8 cellular contexts compared by ENCODE assay signal in genomic region chr22:35540600-35541253, GRCh38. TPM values are rescaled to one million over a fixed set of nuclear protein-coding genes. Genes with fewer than 3 reads are reported as not detected.
A peak's percentile ranks its signal among the peaks of the same experiment; 100 is the strongest.
DNase-seq lines count a peak whose midpoint lies in the region; ATAC-seq, FAIRE-seq and TF ChIP-seq lines count a peak whose summit lies in the region.

Gene RASD2, plus strand, starts transcription at chr22:35540831. Its CDS starts 5,979 bp downstream, at chr22:35546810.

- H3K27ac ChIP-seq in HUES6 (ENCODE audit: low read depth, low read length) (no peak within 1 kb of the TSS), H1 (ENCODE audit: low read depth, low read length) (no peak within 1 kb of the TSS), stomach (peak within 1 kb of the TSS in 3 of 5 donors; percentile 22 to 83 (median 63))

- ATAC-seq in activated CD4-positive, CD25-positive, alpha-beta regulatory T cell treated with anti-CD3 and anti-CD28 coated beads, Interleukin-2, amount 50 U/mL, for 24 hours: peak; percentile 47 to 56
- ATAC-seq in HG02571 (IDR thresholded peaks at IDR 0.05; ENCODE audit: unreplicated experiment): no peak

- H3K18ac ChIP-seq in H1 (ENCODE audit: extremely low read depth, low read length): no peak within 1 kb of the TSS

- H4K20me1 ChIP-seq in H1 (replicated peaks in 1 of 2; ENCODE audit: control insufficient read depth in 1 of 2, insufficient read depth in 2 of 2, low read length in 2 of 2): no peaks in the 10 kb centered on the region

- H3K4me3 ChIP-seq in HUES6 (ENCODE audit: low read depth, low read length): peak within 1 kb of the TSS; percentile 78
- peak within 1 kb of the TSS; percentile 44 to 73 (median 48) for H3K4me3 ChIP-seq in H1 (ENCODE audit: extremely low read depth in 1 of 4, insufficient read depth in 2 of 4, low read depth in 3 of 4, low read length in 4 of 4)
- H3K4me3 ChIP-seq in stomach: peak within 1 kb of the TSS; percentile 59 to 71 (median 62)

- no peak within 1 kb of the TSS for H3K14ac ChIP-seq in H1 (ENCODE audit: insufficient read length)

- peak within 1 kb of the TSS; percentile 26 for H4K5ac ChIP-seq in H1 (ENCODE audit: insufficient read length, low read depth, low read length)

- H3K23ac ChIP-seq in H1 (ENCODE audit: insufficient read length): no peak within 1 kb of the TSS

- H4K91ac ChIP-seq in H1 (replicated peaks; ENCODE audit: insufficient read length, low read length): no peak within 1 kb of the TSS

- 6% methylated on average over 12 of the region's 49 CpGs; no CpG with 5 or more reads in 1 of the 2 experiments for WGBS in H1 (ENCODE audit: extremely low coverage in 1 of 2, insufficient coverage in 1 of 2, insufficient read length in 1 of 2, insufficient replicate concordance in 2 of 2, low coverage in 1 of 2, low lambda C conversion rate in 2 of 2, missing lambda C conversion rate in 1 of 2), 2 experiments
- 0 to 2% (median 1%) methylated on average over 24 to 49 of the region's 49 CpGs for WGBS in stomach, 5 donors

- no peaks in the 10 kb centered on the region for H3K36me3 ChIP-seq in HUES6 (ENCODE audit: control insufficient read depth, insufficient read depth, low read length)
- no peaks in the 10 kb centered on the region for H3K36me3 ChIP-seq in H1 (ENCODE audit: control insufficient read depth in 2 of 4, insufficient read depth in 4 of 4, low read length in 3 of 4)
- H3K36me3 ChIP-seq in stomach: no peaks in the 10 kb centered on the region

- no peaks in the 10 kb centered on the region for H3K79me2 ChIP-seq in H1 (ENCODE audit: control insufficient read depth in 1 of 2, insufficient read depth in 2 of 2, low read length in 2 of 2)

- TF ChIP-seq POLR2A in H1 (IDR thresholded peaks at IDR 0.05; ENCODE audit: control extremely low read depth in 1 of 2, low read depth in 2 of 2, low read length in 2 of 2) (no peak), stomach (IDR thresholded peaks at IDR 0.05) (no peak)

- no peak within 1 kb of the TSS for H2BK120ac ChIP-seq in H1 (replicated peaks; ENCODE audit: low read depth, low read length)

- POLR2A ChIA-PET in H1 (lab: Charles Lee; ENCODE audit: partially characterized antibody): interaction anchor here (0.7 to 2.6 kb wide), 9 partner anchors 12 to 110 kb away, joined by 3 to 9 read pairs (median 3); no protein-coding TSS in a partner anchor

- peak within 1 kb of the TSS; percentile 29; the same call in 1 of the 2 replicates for H2BK15ac ChIP-seq in H1 (ENCODE audit: low read length)

- no peaks in the 10 kb centered on the region for H3K9me3 ChIP-seq in HUES6 (ENCODE audit: control insufficient read depth, insufficient read depth, low read depth, low read length)
- no peaks in the 10 kb centered on the region for H3K9me3 ChIP-seq in H1 (ENCODE audit: insufficient read depth in 2 of 2, low read depth in 1 of 2, low read length in 1 of 2)
- no peaks in the 10 kb centered on the region for H3K9me3 ChIP-seq in stomach

- no peak for FAIRE-seq in H1 (lab: Jason Lieb, UNC)

- no peaks in the 10 kb centered on the region for H3K79me1 ChIP-seq in H1 (ENCODE audit: low read depth, low read length)

- peak within 1 kb of the TSS; percentile 35; the same call in 1 of the 2 replicates for H2AFZ ChIP-seq in H1 (ENCODE audit: low read length)

- H3K4ac ChIP-seq in H1 (replicated peaks; ENCODE audit: insufficient read length, low read depth, low read length): peak within 1 kb of the TSS; percentile 59

- DNase-seq in Daoy (ENCODE audit: low read depth): peak; percentile 71
- DNase-seq in H1 (ENCODE audit: low read depth in 1 of 2, low spot score in 2 of 2): peak in 1 of 2 experiments; percentile 84
- peak; percentile 41 for DNase-seq in myocyte (ENCODE audit: low read depth)
- DNase-seq in stomach: no peak
- no peak for DNase-seq in NCI-H2029 treated with DMSO at 0.1 percent for 48 hours (lab: John Stamatoyannopoulos, UW)

- H3K56ac ChIP-seq in H1 (replicated peaks; ENCODE audit: insufficient read length, low read depth, low read length): no peak within 1 kb of the TSS

- H3K4me2 ChIP-seq in H1 (ENCODE audit: insufficient read depth in 1 of 2, low read depth in 2 of 2, low read length in 2 of 2): peak within 1 kb of the TSS; percentile 68 to 93

- H2BK12ac ChIP-seq in H1 (ENCODE audit: low read depth, low read length): peak within 1 kb of the TSS; percentile 68; the same call in 1 of the 2 replicates

- peaks cover 9% of the 10 kb centered on the region; the same call in 1 of the 2 replicates for H3K23me2 ChIP-seq in H1 (ENCODE audit: low read depth, low read length)

- CTCF ChIA-PET in H1 (lab: Charles Lee; ENCODE audit: partially characterized antibody): interaction anchor here (0.9 to 6.7 kb wide), 12 partner anchors 11 to 189 kb away, joined by 3 to 51 read pairs (median 4); no protein-coding TSS in a partner anchor

- peak within 1 kb of the TSS; percentile 35 for H4K8ac ChIP-seq in H1 (ENCODE audit: extremely low read depth, insufficient read depth, low read length)

- H3K9ac ChIP-seq in HUES6 (ENCODE audit: low read length) (peak within 1 kb of the TSS; percentile 10), H1 (replicated peaks in 1 of 4; ENCODE audit: extremely low read depth in 1 of 4, low read depth in 3 of 4, low read length in 3 of 4) (no peak within 1 kb of the TSS)

- peaks cover 48% of the 10 kb centered on the region for H3K27me3 ChIP-seq in HUES6 (ENCODE audit: control insufficient read depth, insufficient read depth, low read length)
- peaks cover 0 to 31% (median 19%) of the 10 kb centered on the region in 4 experiments; a peak in 5 of 7 replicates for H3K27me3 ChIP-seq in H1 (replicated peaks in 1 of 4; ENCODE audit: control insufficient read depth in 3 of 4, extremely low read depth in 1 of 4, insufficient read depth in 3 of 4, low read length in 3 of 4)
- peaks cover 0 to 48% (median 10%) of the 10 kb centered on the region in 3 donors for H3K27me3 ChIP-seq in stomach

- peak within 1 kb of the TSS; percentile 44; the same call in 1 of the 2 replicates for H2BK5ac ChIP-seq in H1 (ENCODE audit: low read depth, low read length)

- H2AK5ac ChIP-seq in H1 (ENCODE audit: low read depth, low read length): no peak within 1 kb of the TSS

- no peak for TF ChIP-seq CTCF in H1 (IDR thresholded peaks at IDR 0.05; ENCODE audit: control extremely low read depth in 1 of 3, insufficient read depth in 1 of 3, low read depth in 1 of 3, low read length in 3 of 3)
- TF ChIP-seq CTCF in stomach (IDR thresholded peaks at IDR 0.05): no peak

- H3K4me1 ChIP-seq in HUES6 (ENCODE audit: control insufficient read depth, insufficient read depth, low read length) (peaks cover 24% of the 10 kb centered on the region), H1 (replicated peaks in 1 of 4; ENCODE audit: control insufficient read depth in 3 of 4, insufficient read depth in 4 of 4, low read length in 3 of 4) (peaks cover 4 to 31% (median 16%) of the 10 kb centered on the region in 4 experiments), stomach (peaks cover 14 to 40% (median 21%) of the 10 kb centered on the region in 4 donors)

- intact Hi-C loops in stomach (cut with DNase I; ENCODE audit: low total_unique reads): no loop called here

- H2BK20ac ChIP-seq in H1 (ENCODE audit: low read length): 0 out of 2 replicates have a peak within 1 kb of the TSS, but pooled peaks have one; percentile 6

- TF ChIP-seq EP300 in H1 (IDR thresholded peaks at IDR 0.05; ENCODE audit: borderline replicate concordance in 1 of 2, low read depth in 2 of 2, low read length in 2 of 2): no peak
- TF ChIP-seq EP300 in stomach (IDR thresholded peaks at IDR 0.05): no peak

- no peak for TF ChIP-seq RAD21 in H1 (IDR thresholded peaks at IDR 0.05 in 1 of 2, conservative IDR thresholded peaks at IDR 0.05 in 1 of 2; ENCODE audit: low read depth in 2 of 2, low read length in 2 of 2)

TF ChIP-seq in H1, 55 proteins besides CTCF, POLR2A, EP300 and RAD21 (continues in another document):
- TF ChIP-seq JUN (IDR thresholded peaks at IDR 0.05; ENCODE audit: low read depth, low read length): no peak
- TF ChIP-seq BRCA1 (IDR thresholded peaks at IDR 0.05; ENCODE audit: low read depth, low read length): no peak
- no peak for TF ChIP-seq ASH2L (IDR thresholded peaks at IDR 0.05; ENCODE audit: low read length)
- TF ChIP-seq POU5F1 (IDR thresholded peaks at IDR 0.05; ENCODE audit: low read depth, low read length): no peak
- TF ChIP-seq KDM4A (IDR thresholded peaks at IDR 0.05; ENCODE audit: low read depth, low read length, severe bottlenecking): peak; percentile 95
- no peak for TF ChIP-seq ATF3 (IDR thresholded peaks at IDR 0.05; ENCODE audit: insufficient read depth, low read depth, low read length)
- TF ChIP-seq SIN3A (conservative IDR thresholded peaks at IDR 0.05 in 1 of 2, IDR thresholded peaks at IDR 0.05 in 1 of 2; ENCODE audit: low read depth in 1 of 2, low read length in 2 of 2): 0 out of 4 replicates have a peak, but pooled peaks of 1 of the 2 experiments have one; percentile 29
- no peak for TF ChIP-seq USF2 (IDR thresholded peaks at IDR 0.05; ENCODE audit: low read length)
- TF ChIP-seq TAF7 (optimal IDR thresholded peaks at IDR 0.05; ENCODE audit: borderline replicate concordance, low read depth, low read length): no peak
- TF ChIP-seq CHD2 (IDR thresholded peaks at IDR 0.05; ENCODE audit: low read length): no peak

RNA-seq across cellular contexts. Expression of gene RASD2, which starts in this region (rescaled TPM):
- 0.34 and 0.54 TPM in 2 replicates for total RNA-seq in Daoy (2014; rRNA removed; shearing (Covaris generic))
- 4.4 and 5.1 TPM in 2 replicates for total RNA-seq in H1 (2021; fragmentation: NEBNext Ultra II Directional; extraction: Animal tissue kit (Norgen Biotek cat#: 25700))
- 1.9 and 3.8 TPM in 2 replicates for polyA plus RNA-seq in H1 (2011; rRNA removed)
- polyA plus RNA-seq in H1 (2011; cell fraction: cytosol; rRNA removed): 1.5 TPM
- polyA plus RNA-seq in H1 (2011; cell fraction: nucleus; rRNA removed): 2.6 TPM
- polyA plus RNA-seq in H1 (2012, experiment 1 of 2): 2.0 to 4.3 TPM (median 3.4 TPM) in 4 replicates
- 3.1 TPM for polyA plus RNA-seq in H1 (2012, experiment 2 of 2)
- polyA plus RNA-seq in H1 (2013, experiment 1 of 2): 3.4 TPM
- 3.6 TPM for polyA plus RNA-seq in H1 (2013, experiment 2 of 2)
- polyA minus RNA-seq in H1 (2011; rRNA and poly(A)+ RNA removed): 1.5 and 1.9 TPM in 2 replicates
- polyA minus RNA-seq in H1 (2011; cell fraction: cytosol; rRNA and poly(A)+ RNA removed): 3.6 TPM
- polyA minus RNA-seq in H1 (2011; cell fraction: nucleus; rRNA and poly(A)+ RNA removed): 1.8 TPM
- 0.36 and 0.45 TPM in 2 replicates for total RNA-seq in myocyte
- 0.37 TPM for polyA plus RNA-seq in myocyte (2012)
- 1 to 10 TPM in 1 of 5 donors, under 1 TPM in 4; 0.43 to 3.6 (median 0.58) TPM for total RNA-seq in stomach
- polyA plus RNA-seq in stomach: 1 to 10 TPM in 1 of 3 donors, under 1 TPM in 2; 0.68 to 2.9 (median 0.76) TPM

Comparison
In these comparisons a context has a peak if more than half of its experiments do, and no peak if none do; other contexts are left out.
1. Peak in DNase-seq in Daoy; RNA of the gene not detected or under 1 TPM.
2. Peak in DNase-seq in myocyte; RNA of the gene not detected or under 1 TPM.
3. H3K27ac ChIP-seq: peak in stomach (3 of 5); none in HUES6 (single experiment) and H1 (single experiment).
4. Peak in every context shown above with its lines, with median percentiles within 50 percentile points of each other: H3K4me3 ChIP-seq.